Comparison of ENCODE assay signal across 8 cellular contexts in genomic region chr2:31980674-31981356, GRCh38. TPM values are rescaled to one million over a fixed set of nuclear protein-coding genes. Genes with fewer than 3 reads are reported as not detected.
A peak's percentile ranks its signal among the peaks of the same experiment; 100 is the strongest.
DNase-seq lines count a peak whose midpoint lies in the region; ATAC-seq and TF ChIP-seq lines count a peak whose summit lies in the region.

No MANE protein-coding gene starts in this region.

- H4K20me1 ChIP-seq in mammary epithelial cell (ENCODE audit: insufficient read depth, low read length) (no peaks in the 10 kb centered on the region), osteoblast (ENCODE audit: insufficient read depth, low read length) (peaks cover 21% of the 10 kb centered on the region)

- H3K27me3 ChIP-seq in mammary epithelial cell (ENCODE audit: insufficient read depth, low read length) = no peaks in the 10 kb centered on the region
- H3K27me3 ChIP-seq in osteoblast (ENCODE audit: insufficient read depth, low read length) = no peaks in the 10 kb centered on the region

- DNase-seq in T47D (ENCODE audit: low read depth in 1 of 2, low spot score in 1 of 2) = peak; percentile 9 to 33
- no peak for DNase-seq in mammary epithelial cell
- DNase-seq in MV-4-11 (lab: John Stamatoyannopoulos, UW) = peak; percentile 44
- peak; percentile 70 for DNase-seq in dermis blood vessel endothelial cell
- DNase-seq in osteoblast (ENCODE audit: insufficient read length, low spot score, missing footprints) = no peak
- no peak for DNase-seq in NCI-H1417 treated with DMSO at 0.1 percent for 48 hours (lab: John Stamatoyannopoulos, UW)
- DNase-seq in NCI-H1694 (lab: John Stamatoyannopoulos, UW) = no peak

- H3K36me3 ChIP-seq in mammary epithelial cell (ENCODE audit: insufficient read depth, low read length) = no peaks in the 10 kb centered on the region
- H3K36me3 ChIP-seq in osteoblast (ENCODE audit: insufficient read depth, low read length) = no peaks in the 10 kb centered on the region

- 82% methylated on average over 6 of the region's 6 CpGs for WGBS in mammary epithelial cell (ENCODE audit: low coverage, missing lambda C conversion rate)

- in situ Hi-C loops in T47D (cut with HindIII; ENCODE audit: low pct_unique_long_range_greater_than_20kb, low sequenced_read_pairs) = no loop called here
- in situ Hi-C loops in mammary epithelial cell (cut with MboI; ENCODE audit: low sequenced_read_pairs in 2 of 2) = no loop called here

- H3K4me3 ChIP-seq in mammary epithelial cell (replicated peaks in 1 of 3; ENCODE audit: insufficient read depth in 1 of 3, low read depth in 2 of 3, low read length in 3 of 3) (no peak overlapping the region), osteoblast (ENCODE audit: insufficient read depth, low read length) (no peak overlapping the region)

- no peak overlapping the region for H3K27ac ChIP-seq in mammary epithelial cell (ENCODE audit: insufficient read depth, low read depth, low read length)
- no peak overlapping the region for H3K27ac ChIP-seq in osteoblast (ENCODE audit: low read depth, low read length)

- peak; percentile 99 for ATAC-seq in HG02588 (IDR thresholded peaks at IDR 0.05; ENCODE audit: unreplicated experiment)

- H3K9ac ChIP-seq in mammary epithelial cell (ENCODE audit: insufficient read depth, low read length) = no peak overlapping the region

- no peaks in the 10 kb centered on the region for H3K4me1 ChIP-seq in mammary epithelial cell (ENCODE audit: insufficient read depth, low read length)
- H3K4me1 ChIP-seq in osteoblast (ENCODE audit: insufficient read depth, low read length) = no peaks in the 10 kb centered on the region

- H3K4me2 ChIP-seq in mammary epithelial cell (ENCODE audit: insufficient read depth, low read depth, low read length) (no peak overlapping the region), osteoblast (ENCODE audit: insufficient read depth, low read length) (peak overlapping the region; percentile 7)

- H2AFZ ChIP-seq in mammary epithelial cell (ENCODE audit: low read depth, low read length) = no peak overlapping the region
- H2AFZ ChIP-seq in osteoblast (ENCODE audit: low read length) = no peak overlapping the region

- no TSS peak for BruUV-seq in mammary epithelial cell (replicated peaks; lab: Mats Ljungman, UMichigan)

- H3K79me2 ChIP-seq in mammary epithelial cell (ENCODE audit: insufficient read depth, low read length) (peaks cover 98% of the 10 kb centered on the region), osteoblast (ENCODE audit: insufficient read depth, low read length) (peaks cover 92% of the 10 kb centered on the region)

- dilution Hi-C loops in mammary epithelial cell (cut with HindIII; ENCODE audit: low sequenced_read_pairs) = no loop called here

- no peak for TF ChIP-seq CTCF in mammary epithelial cell (conservative IDR thresholded peaks at IDR 0.05 in 1 of 2, IDR thresholded peaks at IDR 0.05 in 1 of 2; ENCODE audit: extremely low read depth in 1 of 2, insufficient read depth in 1 of 2, low read depth in 1 of 2, low read length in 2 of 2)
- TF ChIP-seq CTCF in osteoblast (IDR thresholded peaks at IDR 0.05; ENCODE audit: extremely low read depth, low read depth, low read length) = no peak

- CTCF ChIA-PET in mammary epithelial cell (lab: Charles Lee; ENCODE audit: low non-redundant PET) = no interaction called here

- intact Hi-C loops in mammary epithelial cell (cut with micrococcal nuclease) = no loop called here

- H3K9me3 ChIP-seq in mammary epithelial cell (replicated peaks; ENCODE audit: insufficient read depth, low read length) = no peaks in the 10 kb centered on the region
- H3K9me3 ChIP-seq in osteoblast (ENCODE audit: low read depth, low read length) = no peaks in the 10 kb centered on the region

RNA-seq across cellular contexts. Expression of gene MEMO1, which starts 30.0 kb away (rescaled TPM):
- total RNA-seq in mammary epithelial cell (10 to 100 TPM; 47.8 to 75.3 TPM), dermis blood vessel endothelial cell (37.3 and 49.1 TPM in 2 replicates), osteoblast (35.1 and 37.6 TPM in 2 replicates)
- polyA plus RNA-seq in mammary epithelial cell = 78.6 TPM
- polyA minus RNA-seq in mammary epithelial cell = 62.3 TPM

RNA-seq across cellular contexts. Expression of gene DPY30, which starts 58.8 kb away (rescaled TPM):
- 10 to 100 TPM; 46.7 to 64.7 TPM for total RNA-seq in mammary epithelial cell
- 87.5 TPM for polyA plus RNA-seq in mammary epithelial cell
- 7.5 TPM for polyA minus RNA-seq in mammary epithelial cell
- total RNA-seq in dermis blood vessel endothelial cell = 74.4 and 75.7 TPM in 2 replicates
- total RNA-seq in osteoblast = 30.4 and 41.3 TPM in 2 replicates

Comparison
In these comparisons a context has a peak if more than half of its experiments do, and no peak if none do; other contexts are left out.
1. DNase-seq: peak in T47D (2 of 2), MV-4-11 (single experiment) and dermis blood vessel endothelial cell (single experiment); none in mammary epithelial cell (single experiment), osteoblast (single experiment), NCI-H1417 treated with DMSO at 0.1 percent for 48 hours (single experiment) and NCI-H1694 (single experiment).